In the genomic region with DNA sequence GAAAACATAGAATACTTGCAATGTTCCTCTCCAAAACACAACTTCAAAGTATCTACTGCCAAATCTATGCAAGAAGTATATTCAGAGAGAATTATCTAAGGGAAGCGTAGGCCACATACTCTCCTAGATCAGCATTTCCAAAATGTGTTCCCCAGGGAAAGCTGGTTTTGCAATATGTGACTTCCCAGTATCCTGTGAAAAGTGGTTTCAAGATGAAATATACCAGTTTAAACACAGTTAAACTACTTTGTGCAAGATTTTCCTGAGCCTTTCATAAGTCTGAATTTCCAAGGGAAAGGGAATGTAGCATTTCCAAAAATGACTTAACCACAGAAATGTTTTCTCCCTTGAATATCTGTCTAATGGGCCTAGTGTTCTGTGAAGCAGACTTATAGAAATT, we compare ENCODE assay signal across 21 cellular contexts. TPM values are rescaled to one million over a fixed set of nuclear protein-coding genes. Genes with fewer than 3 reads are reported as not detected.
DNase-seq lines count a peak whose midpoint lies in the region; ATAC-seq, FAIRE-seq and TF ChIP-seq lines count a peak whose summit lies in the region.
"Had no signal": no experiment of that assay in that cellular context is flagged by ENCODE, and none has a peak within 500 bp of the region (broad histone marks: within the 10 kb centered on the region; RNA-seq: fewer than 3 reads in every experiment).

No MANE protein-coding gene starts in this region.

- intact Hi-C loops in prostate gland (cut with DNase I): no loop called here

- TF ChIP-seq CTCF in chondrocyte (IDR thresholded peaks at IDR 0.05): no peak
- no peak for TF ChIP-seq CTCF in keratinocyte (optimal IDR thresholded peaks at IDR 0.05 in 1 of 3, IDR thresholded peaks at IDR 0.05 in 1 of 3, conservative IDR thresholded peaks at IDR 0.05 in 1 of 3; ENCODE audit: extremely low read depth in 1 of 3, insufficient read depth in 2 of 3, low read length in 3 of 3)
- TF ChIP-seq CTCF in smooth muscle cell (IDR thresholded peaks at IDR 0.05; ENCODE audit: borderline replicate concordance, insufficient read depth, poor library complexity, severe bottlenecking): no peak
- no peak for TF ChIP-seq CTCF in prostate gland (IDR thresholded peaks at IDR 0.05)

- H3K36me3 ChIP-seq in keratinocyte (ENCODE audit: control insufficient read depth in 2 of 2, extremely low read depth in 1 of 2, insufficient read depth in 2 of 2, low read length in 2 of 2): peaks cover 0 to 3% of the 10 kb centered on the region in 2 experiments
- H3K36me3 ChIP-seq in smooth muscle cell (ENCODE audit: low read depth): no peaks in the 10 kb centered on the region
- H3K36me3 ChIP-seq in prostate gland: no peaks in the 10 kb centered on the region

- no peak for TF ChIP-seq POLR2A in prostate gland (IDR thresholded peaks at IDR 0.05)

- no peak overlapping the region for H3K4me3 Mint-ChIP-seq in chondrocyte (ENCODE audit: unreplicated experiment)
- H3K4me3 Mint-ChIP-seq: activated T-helper 17 cell treated with anti-CD3 and anti-CD28 coated beads, Interleukin-2, amount 50 U/mL, for 72 hours; nephron progenitor cell had no signal

- H3K79me2 ChIP-seq in keratinocyte (ENCODE audit: control insufficient read depth, insufficient read depth, low read length): peaks cover 59% of the 10 kb centered on the region
- H3K79me2 ChIP-seq in smooth muscle cell (ENCODE audit: low read depth): peaks cover 71% of the 10 kb centered on the region

- no peak for ATAC-seq in GM19328 (IDR thresholded peaks at IDR 0.05; ENCODE audit: unreplicated experiment)
- ATAC-seq: activated T-helper 17 cell treated with anti-CD3 and anti-CD28 coated beads, Interleukin-2, amount 50 U/mL, for 72 hours; GM12878 had no signal

- dilution Hi-C loops in keratinocyte (cut with MboI; ENCODE audit: extremely low pct_ligation_motif_present, low sequenced_read_pairs): no loop called here

- H3K9ac ChIP-seq in keratinocyte (ENCODE audit: control insufficient read depth, extremely low read depth, insufficient read depth, low read length) (no peak overlapping the region), smooth muscle cell (ENCODE audit: low read depth) (no peak overlapping the region)

- H3K27me3 ChIP-seq in keratinocyte (ENCODE audit: control insufficient read depth, extremely low read depth, insufficient read depth, low read length) (no peaks in the 10 kb centered on the region), smooth muscle cell (ENCODE audit: low read depth) (no peaks in the 10 kb centered on the region), prostate gland (replicated peaks; ENCODE audit: insufficient read depth) (no peaks in the 10 kb centered on the region)

- no peaks in the 10 kb centered on the region for H4K20me1 ChIP-seq in keratinocyte (ENCODE audit: control insufficient read depth, extremely low read depth, insufficient read depth, low read length)
- H4K20me1 ChIP-seq in smooth muscle cell (ENCODE audit: low read depth): no peaks in the 10 kb centered on the region

- WGBS in smooth muscle cell (ENCODE audit: low lambda C conversion rate): 56% methylated on average over 1 of the region's 1 CpG
- WGBS in prostate gland: 91% methylated on average over 1 of the region's 1 CpG

- no peak overlapping the region for H3K4me3 ChIP-seq in keratinocyte (ENCODE audit: control insufficient read depth in 2 of 3, extremely low read depth in 1 of 3, insufficient read depth in 2 of 3, low read depth in 1 of 3, low read length in 3 of 3)
- H3K4me3 ChIP-seq in smooth muscle cell: no peak overlapping the region
- no peak overlapping the region for H3K4me3 ChIP-seq in prostate gland
- H3K4me3 ChIP-seq: GM12878, lung had no signal

- H3K27me3 Mint-ChIP-seq in chondrocyte (ENCODE audit: low read depth): no peaks in the 10 kb centered on the region

- no peaks in the 10 kb centered on the region for H3K9me1 ChIP-seq in keratinocyte (ENCODE audit: control insufficient read depth, extremely low read depth, insufficient read depth, low read length)

- DNase-seq in EH (ENCODE audit: low read depth): peak; percentile 60
- no peak for DNase-seq in chondrocyte (ENCODE audit: low spot score)
- no peak for DNase-seq in keratinocyte (ENCODE audit: low read depth, low spot score)
- DNase-seq in smooth muscle cell (lab: John Stamatoyannopoulos, UW; ENCODE audit: unreplicated experiment): no peak
- DNase-seq in amygdala (lab: John Stamatoyannopoulos, UW): no peak
- no peak for DNase-seq in NCI-H1105 treated with DMSO at 0.1 percent for 48 hours (lab: John Stamatoyannopoulos, UW)
- DNase-seq in prostate gland (ENCODE audit: low spot score): no peak
- DNase-seq: activated CD4-positive, alpha-beta T cell treated with anti-CD3 and anti-CD28 coated beads, Interleukin-2, amount 50 U/mL, for 4 hours; amniotic stem cell; COR-L47; foreskin melanocyte; NCI-H187; NCI-H510A treated with DMSO at 0.1 percent for 48 hours; nephron progenitor cell; stimulated activated CD4-positive, alpha-beta T cell treated with anti-CD3 and anti-CD28 coated beads, Interleukin-4, amount 100 ng/mL, for 4 hours had no signal

- H3K27ac Mint-ChIP-seq in chondrocyte (ENCODE audit: unreplicated experiment): peak overlapping the region; percentile 93
- H3K27ac Mint-ChIP-seq: activated T-helper 17 cell treated with anti-CD3 and anti-CD28 coated beads, Interleukin-2, amount 50 U/mL, for 72 hours; nephron progenitor cell had no signal

- H3K4me2 ChIP-seq in keratinocyte (ENCODE audit: control insufficient read depth, extremely low read depth, insufficient read depth, low read depth, low read length) (no peak overlapping the region), smooth muscle cell (no peak overlapping the region)

- H3K4me1 Mint-ChIP-seq in chondrocyte (ENCODE audit: low read depth): peaks cover 99% of the 10 kb centered on the region
- H3K4me1 Mint-ChIP-seq: activated T-helper 17 cell treated with anti-CD3 and anti-CD28 coated beads, Interleukin-2, amount 50 U/mL, for 72 hours; nephron progenitor cell had no signal

- no peaks in the 10 kb centered on the region for H3K9me3 Mint-ChIP-seq in chondrocyte (ENCODE audit: low read depth)
- H3K9me3 Mint-ChIP-seq: activated T-helper 17 cell treated with anti-CD3 and anti-CD28 coated beads, Interleukin-2, amount 50 U/mL, for 72 hours; nephron progenitor cell had no signal

- H3K4me1 ChIP-seq in keratinocyte (ENCODE audit: control insufficient read depth, extremely low read depth, insufficient read depth, low read length) (peaks cover 61% of the 10 kb centered on the region), smooth muscle cell (ENCODE audit: low read depth) (peaks cover 11% of the 10 kb centered on the region), prostate gland (replicated peaks) (no peaks in the 10 kb centered on the region)

- H3F3A ChIP-seq in smooth muscle cell (ENCODE audit: low read depth): peaks cover 10% of the 10 kb centered on the region

- H3K27ac ChIP-seq in keratinocyte (ENCODE audit: control insufficient read depth, insufficient read depth, low read length): no peak overlapping the region
- H3K27ac ChIP-seq in smooth muscle cell (ENCODE audit: low read depth): peak overlapping the region; percentile 99
- H3K27ac ChIP-seq in prostate gland: no peak overlapping the region

- H2AFZ ChIP-seq in keratinocyte (ENCODE audit: control insufficient read depth, low read length) (no peak overlapping the region), smooth muscle cell (ENCODE audit: low read depth) (no peak overlapping the region)

- FAIRE-seq in keratinocyte (lab: Jason Lieb, UNC): peak; percentile 51
- FAIRE-seq: GM12878, H54, HTR-8/SVneo had no signal

- H3K36me3 Mint-ChIP-seq in chondrocyte (ENCODE audit: low read depth): peaks cover 4% of the 10 kb centered on the region

- H3K9me3 ChIP-seq in keratinocyte (ENCODE audit: control insufficient read depth, low read depth, low read length) (no peaks in the 10 kb centered on the region), smooth muscle cell (replicated peaks; ENCODE audit: low read depth) (no peaks in the 10 kb centered on the region), prostate gland (no peaks in the 10 kb centered on the region)

RNA-seq across cellular contexts. Expression of a gene that starts 7.6 kb away (rescaled TPM):
- 37.6 to 57.8 TPM (median 41.0 TPM) in 3 replicates for total RNA-seq in chondrocyte
- polyA plus RNA-seq in keratinocyte: 7.9 to 11.9 TPM (median 8.1 TPM) in 3 replicates
- 6.5 TPM for polyA plus RNA-seq in keratinocyte (2011; ENCODE audit: low read depth)
- polyA plus RNA-seq in keratinocyte (2011; cell fraction: cytosol; rRNA removed): 4.4 and 6.3 TPM in 2 replicates
- polyA plus RNA-seq in keratinocyte (2011; cell fraction: nucleus; rRNA removed): 20.6 and 22.2 TPM in 2 replicates
- polyA plus RNA-seq in keratinocyte (2012; ENCODE audit: low replicate concordance): 4.0 and 8.4 TPM in 2 replicates
- 18.5 to 45.9 TPM (median 34.2 TPM) in 3 replicates for polyA minus RNA-seq in keratinocyte
- polyA minus RNA-seq in keratinocyte (2011; cell fraction: cytosol; rRNA and poly(A)+ RNA removed): 5.2 TPM
- polyA minus RNA-seq in keratinocyte (2011; cell fraction: nucleus; rRNA and poly(A)+ RNA removed): 69.0 and 118 TPM in 2 replicates
- 18.8 and 19.0 TPM in 2 replicates for total RNA-seq in smooth muscle cell
- polyA plus RNA-seq in smooth muscle cell: 12.4 and 15.2 TPM in 2 replicates
- total RNA-seq in prostate gland: 10 to 100 TPM; 27.4 to 31.1 TPM
